In genomic region chr2:228115-228514, GRCh38 we compare ENCODE assay signal across 2 cellular contexts.
TF ChIP-seq lines count a peak whose summit lies in the region.

No MANE protein-coding gene starts in this region.

TF ChIP-seq in HepG2, 621 proteins besides CTCF, POLR2A, EP300 and RAD21:
- TF ChIP-seq MED13 (CRISPR knock-in tag; IDR thresholded peaks at IDR 0.05) (no peak), GLMP (CRISPR knock-in tag; IDR thresholded peaks at IDR 0.05; ENCODE audit: borderline replicate concordance) (no peak), ZNF337 (CRISPR knock-in tag; IDR thresholded peaks at IDR 0.05; ENCODE audit: borderline replicate concordance, low read depth) (no peak), NR1H2 (CRISPR knock-in tag; IDR thresholded peaks at IDR 0.05; ENCODE audit: borderline replicate concordance, low read depth) (no peak), ZNF652 (CRISPR knock-in tag; IDR thresholded peaks at IDR 0.05; ENCODE audit: borderline replicate concordance, low read depth) (no peak), GPN1 (CRISPR knock-in tag; IDR thresholded peaks at IDR 0.05; ENCODE audit: borderline replicate concordance) (no peak), SMAD1 (CRISPR knock-in tag; IDR thresholded peaks at IDR 0.05; ENCODE audit: borderline replicate concordance, low read depth) (no peak)
TF ChIP-seq in HepG2: peak in this region for 0.

TF ChIP-seq in WTC11, 78 proteins besides CTCF, POLR2A, EP300 and RAD21:
- no peak for TF ChIP-seq KAT7 (CRISPR knock-in tag; IDR thresholded peaks at IDR 0.05; ENCODE audit: borderline replicate concordance)
- TF ChIP-seq ATF1 (CRISPR knock-in tag; IDR thresholded peaks at IDR 0.05), result no peak
- no peak for TF ChIP-seq NR1H2 (CRISPR knock-in tag; IDR thresholded peaks at IDR 0.05)
- TF ChIP-seq, protein P1, sequence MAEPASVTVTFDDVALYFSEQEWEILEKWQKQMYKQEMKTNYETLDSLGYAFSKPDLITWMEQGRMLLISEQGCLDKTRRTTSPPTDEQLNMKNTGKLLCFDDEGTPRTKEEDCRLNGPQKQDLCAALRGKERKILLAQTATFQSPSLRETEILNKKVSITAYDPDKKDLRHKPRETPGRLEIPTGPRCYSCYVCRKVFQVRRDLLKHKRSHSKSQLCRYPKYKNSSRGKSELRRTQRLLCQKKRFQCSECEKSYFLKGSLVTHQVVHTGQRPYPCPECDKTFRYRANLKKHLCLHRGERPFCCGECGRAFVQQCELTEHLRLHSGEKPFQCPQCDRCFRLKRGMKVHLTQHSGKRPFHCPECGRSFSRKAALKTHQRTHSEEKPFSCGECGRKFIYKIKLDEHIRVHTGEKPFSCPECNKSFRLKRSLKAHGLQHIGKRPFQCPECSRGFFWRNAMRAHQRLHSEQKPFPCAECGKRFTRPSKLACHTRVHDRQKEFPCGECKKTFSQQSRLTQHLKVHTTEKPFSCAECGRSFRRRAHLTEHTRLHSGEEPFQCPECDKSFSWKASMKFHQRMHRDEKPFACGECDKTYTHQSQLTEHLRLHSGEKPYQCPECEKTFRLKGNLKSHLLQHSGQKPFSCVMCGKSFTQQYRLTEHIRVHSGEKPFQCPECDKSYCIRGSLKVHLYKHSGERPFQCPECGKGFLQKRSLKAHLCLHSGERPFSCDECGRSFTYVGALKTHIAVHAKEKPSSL (CRISPR knock-in tag; conservative IDR thresholded peaks at IDR 0.05), result no peak
- no peak for TF ChIP-seq E2F4 (CRISPR knock-in tag; IDR thresholded peaks at IDR 0.05; ENCODE audit: borderline replicate concordance, low read depth)
- no peak for TF ChIP-seq SMAD3 (CRISPR knock-in tag; IDR thresholded peaks at IDR 0.05; ENCODE audit: borderline replicate concordance)
- no peak for TF ChIP-seq ATF6 (CRISPR knock-in tag; IDR thresholded peaks at IDR 0.05)
- TF ChIP-seq NFE2L1 (CRISPR knock-in tag; IDR thresholded peaks at IDR 0.05), result no peak
- TF ChIP-seq, protein P2, sequence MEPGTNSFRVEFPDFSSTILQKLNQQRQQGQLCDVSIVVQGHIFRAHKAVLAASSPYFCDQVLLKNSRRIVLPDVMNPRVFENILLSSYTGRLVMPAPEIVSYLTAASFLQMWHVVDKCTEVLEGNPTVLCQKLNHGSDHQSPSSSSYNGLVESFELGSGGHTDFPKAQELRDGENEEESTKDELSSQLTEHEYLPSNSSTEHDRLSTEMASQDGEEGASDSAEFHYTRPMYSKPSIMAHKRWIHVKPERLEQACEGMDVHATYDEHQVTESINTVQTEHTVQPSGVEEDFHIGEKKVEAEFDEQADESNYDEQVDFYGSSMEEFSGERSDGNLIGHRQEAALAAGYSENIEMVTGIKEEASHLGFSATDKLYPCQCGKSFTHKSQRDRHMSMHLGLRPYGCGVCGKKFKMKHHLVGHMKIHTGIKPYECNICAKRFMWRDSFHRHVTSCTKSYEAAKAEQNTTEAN (CRISPR knock-in tag; IDR thresholded peaks at IDR 0.05), result no peak
